In the genomic region with DNA sequence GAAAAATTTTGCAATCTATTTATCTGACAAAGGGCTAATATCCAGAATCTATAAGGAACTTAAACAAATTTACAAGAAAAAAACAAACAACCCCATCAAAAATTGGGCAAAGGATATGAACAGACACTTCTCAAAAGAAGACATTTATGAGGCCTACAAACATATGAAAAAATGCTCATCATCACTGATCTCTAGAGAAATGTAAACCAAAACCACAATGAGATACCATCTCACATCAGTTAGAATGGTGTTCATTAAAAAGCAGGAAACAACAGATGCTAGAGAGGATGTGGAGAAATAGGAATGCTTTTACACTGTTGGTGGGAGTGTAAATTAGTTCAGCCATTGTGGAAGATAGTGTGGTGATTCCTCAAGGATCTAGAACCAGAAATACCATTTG, we compare ENCODE assay signal across 3 cellular contexts. TPM values are rescaled to one million over a fixed set of nuclear protein-coding genes. Genes with fewer than 3 reads are reported as not detected.
"Had no signal": no experiment of that assay in that cellular context is flagged by ENCODE, and none has a peak within 500 bp of the region (broad histone marks: within the 10 kb centered on the region; RNA-seq: fewer than 3 reads in every experiment).

No MANE protein-coding gene starts in this region.

RNA-seq across cellular contexts. Expression of a gene that starts 49.9 kb away (rescaled TPM):
- polyA plus RNA-seq: GM23338, H1, IMR-90 had no signal
